21 cellular contexts compared by ENCODE assay signal in genomic region chr10:128885573-128886555, GRCh38.
"Had no signal": no experiment of that assay in that cellular context is flagged by ENCODE, and none has a peak within 500 bp of the region (broad histone marks: within the 10 kb centered on the region; RNA-seq: fewer than 3 reads in every experiment).

No MANE protein-coding gene starts in this region.

- H3K36me3 ChIP-seq: heart right ventricle, spleen, tibial nerve, uterus had no signal

- H3K9ac ChIP-seq: parathyroid adenoma had no signal

- H3K9me3 ChIP-seq: psoas muscle, testis, uterus had no signal

- H3K27me3 Mint-ChIP-seq: stimulated activated naive CD8-positive, alpha-beta T cell treated with anti-CD3 and anti-CD28 coated beads, Interleukin-15, amount 100 ng/mL, for 72 hours had no signal

- H3K27ac ChIP-seq: dorsolateral prefrontal cortex, heart right ventricle, parathyroid adenoma, psoas muscle, spleen, testis, tibial nerve, uterus had no signal

- H3K36me3 Mint-ChIP-seq: mesothelial cell of epicardium; stimulated activated naive B cell treated with anti-CD40 and anti-IgM and Interleukin-4, amounts not matched to agents 10 μg/mL and 1 μg/mL and 100 μg/mL, for 72 hours had no signal

- H3K4me3 Mint-ChIP-seq: central memory CD8-positive, alpha-beta T cell; mesothelial cell of epicardium; nephron; stimulated activated naive B cell treated with anti-CD40 and anti-IgM and Interleukin-4, amounts not matched to agents 10 μg/mL and 1 μg/mL and 100 μg/mL, for 72 hours; stimulated activated naive CD8-positive, alpha-beta T cell treated with anti-CD3 and anti-CD28 coated beads, Interleukin-15, amount 100 ng/mL, for 72 hours had no signal

- H3K4me1 ChIP-seq: heart right ventricle, parathyroid adenoma, psoas muscle, spleen, testis, tibial nerve, uterus had no signal

- H3K27ac Mint-ChIP-seq: mesothelial cell of epicardium; nephron; stimulated activated naive B cell treated with anti-CD40 and anti-IgM and Interleukin-4, amounts not matched to agents 10 μg/mL and 1 μg/mL and 100 μg/mL, for 72 hours; stimulated activated naive CD8-positive, alpha-beta T cell treated with anti-CD3 and anti-CD28 coated beads, Interleukin-15, amount 100 ng/mL, for 72 hours had no signal

- DNase-seq: cortex of kidney; dorsolateral prefrontal cortex; effector memory CD4-positive, alpha-beta T cell; foreskin melanocyte; heart right ventricle; hypothalamus; psoas muscle; retina; spleen; stimulated activated CD4-positive, alpha-beta T cell treated with anti-CD3 and anti-CD28 coated beads, Interleukin-15, amount 100 ng/mL, for 24 hours; stimulated activated CD4-positive, alpha-beta T cell treated with anti-CD3 and anti-CD28 coated beads, Interleukin-1b, Interleukin-23, amount 100 ng/mL, for 48 hours; stimulated activated CD4-positive, alpha-beta T cell treated with anti-CD3 and anti-CD28 coated beads, Interleukin-4, amount 100 ng/mL, for 24 hours; stimulated activated naive B cell treated with anti-CD40 and anti-IgM and Interleukin-4, amounts not matched to agents 10 μg/mL and 1 μg/mL and 100 μg/mL, for 72 hours; stimulated activated naive CD8-positive, alpha-beta T cell treated with anti-CD3 and anti-CD28 coated beads, Interleukin-15, amount 100 ng/mL, for 72 hours; testis; uterus had no signal

- H3K4me3 ChIP-seq: dorsolateral prefrontal cortex, heart right ventricle, psoas muscle, spleen, testis, tibial nerve, uterus had no signal

- H3K27me3 ChIP-seq: testis, tibial nerve, uterus had no signal

- H2AFZ ChIP-seq: parathyroid adenoma had no signal

- H3K4me1 Mint-ChIP-seq: central memory CD8-positive, alpha-beta T cell; mesothelial cell of epicardium; stimulated activated naive B cell treated with anti-CD40 and anti-IgM and Interleukin-4, amounts not matched to agents 10 μg/mL and 1 μg/mL and 100 μg/mL, for 72 hours; stimulated activated naive CD8-positive, alpha-beta T cell treated with anti-CD3 and anti-CD28 coated beads, Interleukin-15, amount 100 ng/mL, for 72 hours had no signal
